10 cellular contexts compared by ENCODE assay signal in the genomic region with DNA sequence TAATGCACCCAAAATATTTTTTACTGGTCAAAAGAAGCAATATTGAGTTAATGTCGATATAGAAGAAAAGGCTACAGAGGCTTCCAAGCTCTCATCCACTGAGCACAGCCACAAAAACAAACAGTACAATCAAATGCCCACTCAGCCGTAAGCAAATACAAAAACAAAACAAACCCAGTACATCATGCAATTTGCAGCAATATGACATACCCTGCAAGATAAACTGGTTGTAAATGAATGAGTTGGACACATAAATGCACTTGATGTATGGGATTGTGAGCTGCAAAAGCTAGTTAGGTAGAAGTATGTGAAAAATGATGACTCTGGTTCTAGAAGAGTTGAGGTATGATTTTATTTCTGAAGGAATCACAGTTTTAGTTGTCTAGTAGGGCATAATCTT.
DNase-seq lines count a peak whose midpoint lies in the region; ATAC-seq and TF ChIP-seq lines count a peak whose summit lies in the region.
"Had no signal": no experiment of that assay in that cellular context is flagged by ENCODE, and none has a peak within 500 bp of the region (broad histone marks: within the 10 kb centered on the region; RNA-seq: fewer than 3 reads in every experiment).

No MANE protein-coding gene starts in this region.

- no peaks in the 10 kb centered on the region for H3K9me3 Mint-ChIP-seq in activated T-cell treated with anti-CD3 and anti-CD28 coated beads, Interleukin-2, amount 50 U/mL, for 4 hours

- peaks cover 0 to 24% (median 5%) of the 10 kb centered on the region in 4 donors for H3K4me1 ChIP-seq in Peyer's patch
- H3K4me1 ChIP-seq in hepatocyte (ENCODE audit: insufficient read depth) = peaks cover 13% of the 10 kb centered on the region

- H3K27me3 Mint-ChIP-seq in activated T-cell treated with anti-CD3 and anti-CD28 coated beads, Interleukin-2, amount 50 U/mL, for 4 hours (ENCODE audit: low read depth) = no peaks in the 10 kb centered on the region

- no peak overlapping the region for H2AFZ ChIP-seq in hepatocyte

- no peak for DNase-seq in activated T-cell treated with anti-CD3 and anti-CD28 coated beads, Interleukin-2, amount 50 U/mL, for 4 hours
- DNase-seq in activated T-cell treated with anti-CD3 and anti-CD28 coated beads for 4 hours (no peak), Peyer's patch (no peak), hepatocyte (ENCODE audit: low spot score) (no peak)
- DNase-seq: left cardiac atrium; stimulated activated CD4-positive, alpha-beta T cell treated with anti-CD3 and anti-CD28 coated beads, Interleukin-4, amount 100 ng/mL, for 1 hour had no signal

- 56% methylated on average over 2 of the region's 2 CpGs for WGBS in hepatocyte (ENCODE audit: low lambda C conversion rate, missing lambda C conversion rate)

- H3K9me2 ChIP-seq in hepatocyte (replicated peaks; ENCODE audit: insufficient read depth) = no peaks in the 10 kb centered on the region

- H4K20me1 ChIP-seq in hepatocyte (ENCODE audit: insufficient read depth, poor library complexity, severe bottlenecking) = peaks cover 6% of the 10 kb centered on the region

- H3K4me3 ChIP-seq in Peyer's patch (peak overlapping the region in 2 of 4 donors; percentile 94 to 100), hepatocyte (peak overlapping the region; percentile 63)

- TF ChIP-seq POLR2A in Peyer's patch (IDR thresholded peaks at IDR 0.05) = no peak

- H3K27me3 ChIP-seq in Peyer's patch (no peaks in the 10 kb centered on the region), hepatocyte (no peaks in the 10 kb centered on the region)

- H3K4me3 Mint-ChIP-seq in activated T-cell treated with anti-CD3 and anti-CD28 coated beads, Interleukin-2, amount 50 U/mL, for 4 hours = peak overlapping the region; percentile 37

- H3K36me3 Mint-ChIP-seq in activated T-cell treated with anti-CD3 and anti-CD28 coated beads, Interleukin-2, amount 50 U/mL, for 4 hours (ENCODE audit: insufficient read depth) = no peaks in the 10 kb centered on the region

- H3K79me2 ChIP-seq in hepatocyte = peaks cover 36% of the 10 kb centered on the region

- H3K27ac ChIP-seq in Peyer's patch (peak overlapping the region; percentile 92 to 98 (median 97)), hepatocyte (peak overlapping the region; percentile 90), temporal lobe (ENCODE audit: low read depth, low read length) (peak overlapping the region; percentile 65)

- peaks cover 73% of the 10 kb centered on the region for H3K4me1 Mint-ChIP-seq in activated T-cell treated with anti-CD3 and anti-CD28 coated beads, Interleukin-2, amount 50 U/mL, for 4 hours (ENCODE audit: low read depth)

- no peaks in the 10 kb centered on the region for H3K36me3 ChIP-seq in Peyer's patch
- H3K36me3 ChIP-seq in hepatocyte (replicated peaks; ENCODE audit: insufficient read depth, low read depth) = no peaks in the 10 kb centered on the region

- H3K4me2 ChIP-seq in hepatocyte = peak overlapping the region; percentile 85

- H3K9me3 ChIP-seq in Peyer's patch = no peaks in the 10 kb centered on the region
- H3K9me3 ChIP-seq in hepatocyte (ENCODE audit: low read depth) = no peaks in the 10 kb centered on the region

- TF ChIP-seq CTCF in Peyer's patch (IDR thresholded peaks at IDR 0.05) = no peak
- no peak for TF ChIP-seq CTCF in hepatocyte (IDR thresholded peaks at IDR 0.05; ENCODE audit: poor library complexity)

- no peak for ATAC-seq in activated T-cell treated with anti-CD3 and anti-CD28 coated beads, Interleukin-2, amount 50 U/mL, for 4 hours
- ATAC-seq in HG03039 (IDR thresholded peaks at IDR 0.05; ENCODE audit: unreplicated experiment) = no peak
- ATAC-seq in activated CD4-positive, CD25-positive, alpha-beta regulatory T cell treated with anti-CD3 and anti-CD28 coated beads, Interleukin-2, amount 50 U/mL, for 24 hours = no peak
- no peak for ATAC-seq in GM18498 (IDR thresholded peaks at IDR 0.05; ENCODE audit: unreplicated experiment)
- ATAC-seq: left cardiac atrium had no signal
